Comparison of ENCODE assay signal across 1 cellular context in the genomic region with DNA sequence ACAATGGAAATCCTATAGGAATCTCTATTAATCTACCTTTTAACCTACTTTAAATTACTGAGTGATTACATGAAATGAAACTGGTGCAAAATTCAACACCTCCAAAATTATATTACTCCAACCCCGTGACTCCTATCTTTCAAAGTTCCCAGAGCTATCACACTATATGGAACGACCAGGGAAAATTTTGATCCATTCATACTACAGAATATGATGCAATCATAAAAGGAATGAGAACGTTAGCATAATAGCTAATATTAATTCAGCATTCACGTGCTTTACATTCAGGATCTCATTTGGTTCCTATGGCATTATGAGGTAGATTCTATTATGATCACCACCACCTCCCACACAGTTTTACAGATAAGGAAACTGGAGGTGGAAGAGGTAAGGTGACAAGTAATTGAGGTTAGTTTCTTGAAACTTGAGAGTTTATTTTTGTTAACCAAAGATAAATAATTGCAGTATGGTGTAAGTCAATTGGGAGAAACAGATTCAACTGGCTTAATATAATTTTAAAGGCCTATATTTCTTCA.
TF ChIP-seq lines count a peak whose summit lies in the region.

No MANE protein-coding gene starts in this region.

TF ChIP-seq in SK-N-SH treated with all-trans-retinoic acid at 6 μM for 48 hours, 23 proteins besides CTCF, POLR2A, EP300 and RAD21 (continued from another document):
- no peak for TF ChIP-seq TCF4 (CRISPR knock-in tag; IDR thresholded peaks at IDR 0.05; ENCODE audit: borderline replicate concordance)
- TF ChIP-seq, protein P1, sequence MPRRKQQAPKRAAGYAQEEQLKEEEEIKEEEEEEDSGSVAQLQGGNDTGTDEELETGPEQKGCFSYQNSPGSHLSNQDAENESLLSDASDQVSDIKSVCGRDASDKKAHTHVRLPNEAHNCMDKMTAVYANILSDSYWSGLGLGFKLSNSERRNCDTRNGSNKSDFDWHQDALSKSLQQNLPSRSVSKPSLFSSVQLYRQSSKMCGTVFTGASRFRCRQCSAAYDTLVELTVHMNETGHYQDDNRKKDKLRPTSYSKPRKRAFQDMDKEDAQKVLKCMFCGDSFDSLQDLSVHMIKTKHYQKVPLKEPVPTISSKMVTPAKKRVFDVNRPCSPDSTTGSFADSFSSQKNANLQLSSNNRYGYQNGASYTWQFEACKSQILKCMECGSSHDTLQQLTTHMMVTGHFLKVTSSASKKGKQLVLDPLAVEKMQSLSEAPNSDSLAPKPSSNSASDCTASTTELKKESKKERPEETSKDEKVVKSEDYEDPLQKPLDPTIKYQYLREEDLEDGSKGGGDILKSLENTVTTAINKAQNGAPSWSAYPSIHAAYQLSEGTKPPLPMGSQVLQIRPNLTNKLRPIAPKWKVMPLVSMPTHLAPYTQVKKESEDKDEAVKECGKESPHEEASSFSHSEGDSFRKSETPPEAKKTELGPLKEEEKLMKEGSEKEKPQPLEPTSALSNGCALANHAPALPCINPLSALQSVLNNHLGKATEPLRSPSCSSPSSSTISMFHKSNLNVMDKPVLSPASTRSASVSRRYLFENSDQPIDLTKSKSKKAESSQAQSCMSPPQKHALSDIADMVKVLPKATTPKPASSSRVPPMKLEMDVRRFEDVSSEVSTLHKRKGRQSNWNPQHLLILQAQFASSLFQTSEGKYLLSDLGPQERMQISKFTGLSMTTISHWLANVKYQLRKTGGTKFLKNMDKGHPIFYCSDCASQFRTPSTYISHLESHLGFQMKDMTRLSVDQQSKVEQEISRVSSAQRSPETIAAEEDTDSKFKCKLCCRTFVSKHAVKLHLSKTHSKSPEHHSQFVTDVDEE (CRISPR knock-in tag; IDR thresholded peaks at IDR 0.05), result no peak
TF ChIP-seq in SK-N-SH treated with all-trans-retinoic acid at 6 μM for 48 hours: peak in this region for 0.
